ENCODE assay signal across 8 cellular contexts in the genomic region with DNA sequence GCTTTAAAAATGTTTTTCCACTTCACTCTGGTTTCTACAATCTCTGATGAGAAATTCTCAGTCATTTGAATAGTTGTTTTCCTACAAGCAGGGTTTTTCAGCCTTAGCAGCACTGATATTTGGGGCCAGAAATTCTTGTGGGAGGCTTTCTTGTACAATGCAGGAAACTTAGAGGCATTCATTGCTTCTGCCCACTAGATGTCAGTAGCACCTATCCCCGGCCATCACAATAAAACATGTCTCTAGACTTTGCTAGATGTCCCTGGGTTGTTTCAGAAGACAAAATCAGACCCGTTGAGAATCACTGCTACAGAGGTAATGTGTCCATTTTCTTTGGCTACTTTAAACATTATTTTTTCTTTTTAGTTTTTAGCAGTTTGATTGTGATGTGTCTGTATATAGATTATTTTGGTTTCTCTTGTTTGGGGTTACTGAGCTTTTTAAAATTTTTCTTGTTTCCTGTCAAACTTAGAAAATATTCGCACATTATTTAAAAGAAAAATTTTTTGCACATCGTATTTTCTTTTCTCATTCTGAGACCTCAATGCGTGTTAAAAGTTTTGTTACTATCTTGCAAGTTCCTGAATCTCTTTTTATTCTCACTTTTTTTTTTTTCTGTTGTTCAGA.
DNase-seq lines count a peak whose midpoint lies in the region; ATAC-seq and TF ChIP-seq lines count a peak whose summit lies in the region.

No MANE protein-coding gene starts in this region.

- DNase-seq in SIG-M5 treated with dmso at 0.1 percent for 504 hours (lab: John Stamatoyannopoulos, UW; ENCODE audit: unreplicated experiment) = peak; percentile 36
- no peak for DNase-seq in SIG-M5 (lab: John Stamatoyannopoulos, UW)
- peak; percentile 6 for DNase-seq in NCI-H446 treated with DMSO at 0.1 percent for 48 hours (lab: John Stamatoyannopoulos, UW)
- DNase-seq in brain microvascular endothelial cell = peak; percentile 70
- peak; percentile 85 for DNase-seq in left kidney (ENCODE audit: low read depth, low spot score)
- DNase-seq in putamen (ENCODE audit: low spot score) = no peak

- no peak overlapping the region for H3K27ac ChIP-seq in brain microvascular endothelial cell

- H3K36me3 ChIP-seq in brain microvascular endothelial cell (replicated peaks) = no peaks in the 10 kb centered on the region

- H3K4me3 ChIP-seq in brain microvascular endothelial cell (ENCODE audit: low read depth, low read length) = no peak overlapping the region

- no peaks in the 10 kb centered on the region for H3K27me3 ChIP-seq in brain microvascular endothelial cell (replicated peaks)

- TF ChIP-seq CTCF in brain microvascular endothelial cell (IDR thresholded peaks at IDR 0.05; ENCODE audit: low read depth, low read length, missing control alignments) = peak; percentile 89

- in situ Hi-C loops in brain microvascular endothelial cell (cut with HindIII; ENCODE audit: low pct_ligation_motif_present, low sequenced_read_pairs) = no loop called here

- peak; percentile 97 for ATAC-seq in GM19463 (IDR thresholded peaks at IDR 0.05; ENCODE audit: unreplicated experiment)
- peak; percentile 99 for ATAC-seq in HG03354 (IDR thresholded peaks at IDR 0.05; ENCODE audit: poor library complexity, severe bottlenecking, unreplicated experiment)

Comparison
In these comparisons a context has a peak if more than half of its experiments do, and no peak if none do; other contexts are left out.
1. DNase-seq: peak in SIG-M5 treated with dmso at 0.1 percent for 504 hours (single experiment), NCI-H446 treated with DMSO at 0.1 percent for 48 hours (single experiment), brain microvascular endothelial cell (single experiment) and left kidney (single experiment); none in SIG-M5 (single experiment) and putamen (single experiment).